ENCODE assay signal across 1 cellular context in the genomic region with DNA sequence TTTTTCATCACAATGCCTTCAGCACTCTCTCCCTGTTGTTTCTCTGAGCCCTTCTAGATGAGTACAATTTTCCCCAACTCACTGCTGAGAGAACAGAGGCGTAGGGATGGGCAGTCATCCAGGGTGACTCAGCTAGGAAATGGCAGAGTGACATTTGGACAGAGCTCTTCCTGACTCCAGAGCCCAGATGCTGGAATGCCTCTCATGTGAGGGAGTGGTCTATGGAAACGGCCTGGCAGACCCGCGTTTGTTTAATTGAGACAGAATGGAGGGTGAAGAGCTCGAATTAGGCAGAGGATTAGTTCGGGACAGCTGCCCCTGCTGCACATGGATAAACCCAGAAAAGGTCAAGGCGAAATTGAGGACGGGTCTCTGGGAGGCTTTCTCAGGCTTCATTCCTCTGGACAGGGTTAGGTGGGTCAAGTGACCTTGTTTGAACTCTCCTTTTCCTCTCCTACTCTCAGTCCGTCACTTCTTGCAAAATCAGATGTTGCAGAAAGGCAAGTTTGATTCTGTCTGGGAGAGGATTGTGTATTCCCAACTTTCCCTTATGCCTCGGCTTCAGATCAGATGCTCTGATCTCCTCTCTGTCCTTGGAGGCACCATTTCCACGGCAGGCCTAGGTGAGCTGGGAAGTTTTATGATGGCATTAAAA.
TF ChIP-seq lines count a peak whose summit lies in the region.

No MANE protein-coding gene starts in this region.

TF ChIP-seq in K562, 482 proteins besides CTCF, POLR2A, EP300 and RAD21 (continued from another document):
- TF ChIP-seq HNRNPH1 (optimal IDR thresholded peaks at IDR 0.05; ENCODE audit: low read depth, low read length) (no peak), NFE2 (IDR thresholded peaks at IDR 0.05; ENCODE audit: low read depth) (peak; percentile 86), SMARCA4 (IDR thresholded peaks at IDR 0.05) (peak; percentile 38; the same call in 1 of the 2 replicates), ZSCAN32 (CRISPR knock-in tag; IDR thresholded peaks at IDR 0.05) (no peak), HDGF (IDR thresholded peaks at IDR 0.05) (no peak)
- TF ChIP-seq, protein P1, sequence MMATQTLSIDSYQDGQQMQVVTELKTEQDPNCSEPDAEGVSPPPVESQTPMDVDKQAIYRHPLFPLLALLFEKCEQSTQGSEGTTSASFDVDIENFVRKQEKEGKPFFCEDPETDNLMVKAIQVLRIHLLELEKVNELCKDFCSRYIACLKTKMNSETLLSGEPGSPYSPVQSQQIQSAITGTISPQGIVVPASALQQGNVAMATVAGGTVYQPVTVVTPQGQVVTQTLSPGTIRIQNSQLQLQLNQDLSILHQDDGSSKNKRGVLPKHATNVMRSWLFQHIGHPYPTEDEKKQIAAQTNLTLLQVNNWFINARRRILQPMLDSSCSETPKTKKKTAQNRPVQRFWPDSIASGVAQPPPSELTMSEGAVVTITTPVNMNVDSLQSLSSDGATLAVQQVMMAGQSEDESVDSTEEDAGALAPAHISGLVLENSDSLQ (IDR thresholded peaks at IDR 0.05), result peak; percentile 65
- TF ChIP-seq, protein P2, sequence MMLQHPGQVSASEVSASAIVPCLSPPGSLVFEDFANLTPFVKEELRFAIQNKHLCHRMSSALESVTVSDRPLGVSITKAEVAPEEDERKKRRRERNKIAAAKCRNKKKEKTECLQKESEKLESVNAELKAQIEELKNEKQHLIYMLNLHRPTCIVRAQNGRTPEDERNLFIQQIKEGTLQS (IDR thresholded peaks at IDR 0.05), result peak; percentile 78
- TF ChIP-seq, protein P2 (CRISPR knock-in tag; conservative IDR thresholded peaks at IDR 0.05), result no peak
